Comparison of ENCODE assay signal across 2 cellular contexts in the genomic region with DNA sequence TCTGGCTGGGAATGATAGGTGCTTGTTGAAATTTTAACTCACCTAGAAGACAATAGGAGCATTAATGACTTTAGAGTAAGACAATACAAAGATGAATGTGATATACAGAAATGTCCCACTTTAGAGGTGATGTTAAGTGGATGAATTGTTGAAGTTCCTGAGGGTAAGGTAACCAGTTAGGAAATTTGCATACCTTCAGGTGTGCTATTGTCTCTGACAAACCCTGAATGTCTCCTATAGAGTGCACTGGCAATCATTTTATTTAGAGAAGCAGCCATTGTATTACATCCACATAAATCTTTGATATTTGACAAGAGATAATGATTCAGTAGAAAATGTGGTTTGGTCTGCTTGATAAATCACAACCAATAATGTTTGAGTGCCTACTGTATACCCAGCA.
TF ChIP-seq lines count a peak whose summit lies in the region.

No MANE protein-coding gene starts in this region.

TF ChIP-seq in H1, 55 proteins besides CTCF, POLR2A, EP300 and RAD21:
- no peak for TF ChIP-seq MAFK (IDR thresholded peaks at IDR 0.05; ENCODE audit: low read depth, low read length)
- no peak for TF ChIP-seq CREB1 (IDR thresholded peaks at IDR 0.05)
- no peak for TF ChIP-seq BRCA1 (IDR thresholded peaks at IDR 0.05; ENCODE audit: low read depth, low read length)
- no peak for TF ChIP-seq KDM4A (IDR thresholded peaks at IDR 0.05; ENCODE audit: low read depth, low read length, severe bottlenecking)
- no peak for TF ChIP-seq TEAD4 (IDR thresholded peaks at IDR 0.05; ENCODE audit: low read depth, low read length)
- TF ChIP-seq KDM5A (IDR thresholded peaks at IDR 0.05; ENCODE audit: low read length) = no peak
- no peak for TF ChIP-seq TCF12 (IDR thresholded peaks at IDR 0.05; ENCODE audit: low read depth, low read length)
- no peak for TF ChIP-seq BACH1 (IDR thresholded peaks at IDR 0.05; ENCODE audit: low read length)
- TF ChIP-seq, protein P1, sequence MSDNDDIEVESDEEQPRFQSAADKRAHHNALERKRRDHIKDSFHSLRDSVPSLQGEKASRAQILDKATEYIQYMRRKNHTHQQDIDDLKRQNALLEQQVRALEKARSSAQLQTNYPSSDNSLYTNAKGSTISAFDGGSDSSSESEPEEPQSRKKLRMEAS (IDR thresholded peaks at IDR 0.05) = no peak
- TF ChIP-seq YY1 (IDR thresholded peaks at IDR 0.05; ENCODE audit: low read depth, low read length) = no peak
- TF ChIP-seq SIX5 (IDR thresholded peaks at IDR 0.05; ENCODE audit: low read depth, low read length) = no peak
- no peak for TF ChIP-seq CHD2 (IDR thresholded peaks at IDR 0.05; ENCODE audit: low read length)
- TF ChIP-seq TAF1 (IDR thresholded peaks at IDR 0.05; ENCODE audit: low read depth, low read length) = no peak
- TF ChIP-seq SIRT6 (IDR thresholded peaks at IDR 0.05; ENCODE audit: low read length) = no peak
- TF ChIP-seq RXRA (IDR thresholded peaks at IDR 0.05; ENCODE audit: insufficient read depth, low read depth, low read length) = no peak
- no peak for TF ChIP-seq SUZ12 (IDR thresholded peaks at IDR 0.05; ENCODE audit: low read length)
- no peak for TF ChIP-seq SP1 (IDR thresholded peaks at IDR 0.05; ENCODE audit: low read depth, low read length)
- TF ChIP-seq GABPA (IDR thresholded peaks at IDR 0.05; ENCODE audit: borderline replicate concordance, insufficient read depth, low read length) = no peak
- no peak for TF ChIP-seq JUN (IDR thresholded peaks at IDR 0.05; ENCODE audit: low read depth, low read length)
- TF ChIP-seq, protein P2, sequence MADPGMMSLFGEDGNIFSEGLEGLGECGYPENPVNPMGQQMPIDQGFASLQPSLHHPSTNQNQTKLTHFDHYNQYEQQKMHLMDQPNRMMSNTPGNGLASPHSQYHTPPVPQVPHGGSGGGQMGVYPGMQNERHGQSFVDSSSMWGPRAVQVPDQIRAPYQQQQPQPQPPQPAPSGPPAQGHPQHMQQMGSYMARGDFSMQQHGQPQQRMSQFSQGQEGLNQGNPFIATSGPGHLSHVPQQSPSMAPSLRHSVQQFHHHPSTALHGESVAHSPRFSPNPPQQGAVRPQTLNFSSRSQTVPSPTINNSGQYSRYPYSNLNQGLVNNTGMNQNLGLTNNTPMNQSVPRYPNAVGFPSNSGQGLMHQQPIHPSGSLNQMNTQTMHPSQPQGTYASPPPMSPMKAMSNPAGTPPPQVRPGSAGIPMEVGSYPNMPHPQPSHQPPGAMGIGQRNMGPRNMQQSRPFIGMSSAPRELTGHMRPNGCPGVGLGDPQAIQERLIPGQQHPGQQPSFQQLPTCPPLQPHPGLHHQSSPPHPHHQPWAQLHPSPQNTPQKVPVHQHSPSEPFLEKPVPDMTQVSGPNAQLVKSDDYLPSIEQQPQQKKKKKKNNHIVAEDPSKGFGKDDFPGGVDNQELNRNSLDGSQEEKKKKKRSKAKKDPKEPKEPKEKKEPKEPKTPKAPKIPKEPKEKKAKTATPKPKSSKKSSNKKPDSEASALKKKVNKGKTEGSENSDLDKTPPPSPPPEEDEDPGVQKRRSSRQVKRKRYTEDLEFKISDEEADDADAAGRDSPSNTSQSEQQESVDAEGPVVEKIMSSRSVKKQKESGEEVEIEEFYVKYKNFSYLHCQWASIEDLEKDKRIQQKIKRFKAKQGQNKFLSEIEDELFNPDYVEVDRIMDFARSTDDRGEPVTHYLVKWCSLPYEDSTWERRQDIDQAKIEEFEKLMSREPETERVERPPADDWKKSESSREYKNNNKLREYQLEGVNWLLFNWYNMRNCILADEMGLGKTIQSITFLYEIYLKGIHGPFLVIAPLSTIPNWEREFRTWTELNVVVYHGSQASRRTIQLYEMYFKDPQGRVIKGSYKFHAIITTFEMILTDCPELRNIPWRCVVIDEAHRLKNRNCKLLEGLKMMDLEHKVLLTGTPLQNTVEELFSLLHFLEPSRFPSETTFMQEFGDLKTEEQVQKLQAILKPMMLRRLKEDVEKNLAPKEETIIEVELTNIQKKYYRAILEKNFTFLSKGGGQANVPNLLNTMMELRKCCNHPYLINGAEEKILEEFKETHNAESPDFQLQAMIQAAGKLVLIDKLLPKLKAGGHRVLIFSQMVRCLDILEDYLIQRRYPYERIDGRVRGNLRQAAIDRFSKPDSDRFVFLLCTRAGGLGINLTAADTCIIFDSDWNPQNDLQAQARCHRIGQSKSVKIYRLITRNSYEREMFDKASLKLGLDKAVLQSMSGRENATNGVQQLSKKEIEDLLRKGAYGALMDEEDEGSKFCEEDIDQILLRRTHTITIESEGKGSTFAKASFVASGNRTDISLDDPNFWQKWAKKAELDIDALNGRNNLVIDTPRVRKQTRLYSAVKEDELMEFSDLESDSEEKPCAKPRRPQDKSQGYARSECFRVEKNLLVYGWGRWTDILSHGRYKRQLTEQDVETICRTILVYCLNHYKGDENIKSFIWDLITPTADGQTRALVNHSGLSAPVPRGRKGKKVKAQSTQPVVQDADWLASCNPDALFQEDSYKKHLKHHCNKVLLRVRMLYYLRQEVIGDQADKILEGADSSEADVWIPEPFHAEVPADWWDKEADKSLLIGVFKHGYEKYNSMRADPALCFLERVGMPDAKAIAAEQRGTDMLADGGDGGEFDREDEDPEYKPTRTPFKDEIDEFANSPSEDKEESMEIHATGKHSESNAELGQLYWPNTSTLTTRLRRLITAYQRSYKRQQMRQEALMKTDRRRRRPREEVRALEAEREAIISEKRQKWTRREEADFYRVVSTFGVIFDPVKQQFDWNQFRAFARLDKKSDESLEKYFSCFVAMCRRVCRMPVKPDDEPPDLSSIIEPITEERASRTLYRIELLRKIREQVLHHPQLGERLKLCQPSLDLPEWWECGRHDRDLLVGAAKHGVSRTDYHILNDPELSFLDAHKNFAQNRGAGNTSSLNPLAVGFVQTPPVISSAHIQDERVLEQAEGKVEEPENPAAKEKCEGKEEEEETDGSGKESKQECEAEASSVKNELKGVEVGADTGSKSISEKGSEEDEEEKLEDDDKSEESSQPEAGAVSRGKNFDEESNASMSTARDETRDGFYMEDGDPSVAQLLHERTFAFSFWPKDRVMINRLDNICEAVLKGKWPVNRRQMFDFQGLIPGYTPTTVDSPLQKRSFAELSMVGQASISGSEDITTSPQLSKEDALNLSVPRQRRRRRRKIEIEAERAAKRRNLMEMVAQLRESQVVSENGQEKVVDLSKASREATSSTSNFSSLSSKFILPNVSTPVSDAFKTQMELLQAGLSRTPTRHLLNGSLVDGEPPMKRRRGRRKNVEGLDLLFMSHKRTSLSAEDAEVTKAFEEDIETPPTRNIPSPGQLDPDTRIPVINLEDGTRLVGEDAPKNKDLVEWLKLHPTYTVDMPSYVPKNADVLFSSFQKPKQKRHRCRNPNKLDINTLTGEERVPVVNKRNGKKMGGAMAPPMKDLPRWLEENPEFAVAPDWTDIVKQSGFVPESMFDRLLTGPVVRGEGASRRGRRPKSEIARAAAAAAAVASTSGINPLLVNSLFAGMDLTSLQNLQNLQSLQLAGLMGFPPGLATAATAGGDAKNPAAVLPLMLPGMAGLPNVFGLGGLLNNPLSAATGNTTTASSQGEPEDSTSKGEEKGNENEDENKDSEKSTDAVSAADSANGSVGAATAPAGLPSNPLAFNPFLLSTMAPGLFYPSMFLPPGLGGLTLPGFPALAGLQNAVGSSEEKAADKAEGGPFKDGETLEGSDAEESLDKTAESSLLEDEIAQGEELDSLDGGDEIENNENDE (IDR thresholded peaks at IDR 0.05; ENCODE audit: insufficient replicate concordance, low read length) = no peak

TF ChIP-seq in SK-N-SH, 30 proteins besides CTCF, POLR2A, EP300 and RAD21:
- no peak for TF ChIP-seq SIN3A (IDR thresholded peaks at IDR 0.05; ENCODE audit: borderline replicate concordance, low read depth, low read length)
- TF ChIP-seq JUND (IDR thresholded peaks at IDR 0.05) = no peak
- TF ChIP-seq YY1 (IDR thresholded peaks at IDR 0.05; ENCODE audit: low read depth) = no peak
- TF ChIP-seq, protein P3, sequence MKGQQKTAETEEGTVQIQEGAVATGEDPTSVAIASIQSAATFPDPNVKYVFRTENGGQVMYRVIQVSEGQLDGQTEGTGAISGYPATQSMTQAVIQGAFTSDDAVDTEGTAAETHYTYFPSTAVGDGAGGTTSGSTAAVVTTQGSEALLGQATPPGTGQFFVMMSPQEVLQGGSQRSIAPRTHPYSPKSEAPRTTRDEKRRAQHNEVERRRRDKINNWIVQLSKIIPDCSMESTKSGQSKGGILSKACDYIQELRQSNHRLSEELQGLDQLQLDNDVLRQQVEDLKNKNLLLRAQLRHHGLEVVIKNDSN (IDR thresholded peaks at IDR 0.05; ENCODE audit: borderline replicate concordance, low read depth) = no peak
- TF ChIP-seq, protein P4, sequence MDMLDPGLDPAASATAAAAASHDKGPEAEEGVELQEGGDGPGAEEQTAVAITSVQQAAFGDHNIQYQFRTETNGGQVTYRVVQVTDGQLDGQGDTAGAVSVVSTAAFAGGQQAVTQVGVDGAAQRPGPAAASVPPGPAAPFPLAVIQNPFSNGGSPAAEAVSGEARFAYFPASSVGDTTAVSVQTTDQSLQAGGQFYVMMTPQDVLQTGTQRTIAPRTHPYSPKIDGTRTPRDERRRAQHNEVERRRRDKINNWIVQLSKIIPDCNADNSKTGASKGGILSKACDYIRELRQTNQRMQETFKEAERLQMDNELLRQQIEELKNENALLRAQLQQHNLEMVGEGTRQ (IDR thresholded peaks at IDR 0.05; ENCODE audit: borderline replicate concordance, low read depth, low read length) = no peak
- TF ChIP-seq, protein P5, sequence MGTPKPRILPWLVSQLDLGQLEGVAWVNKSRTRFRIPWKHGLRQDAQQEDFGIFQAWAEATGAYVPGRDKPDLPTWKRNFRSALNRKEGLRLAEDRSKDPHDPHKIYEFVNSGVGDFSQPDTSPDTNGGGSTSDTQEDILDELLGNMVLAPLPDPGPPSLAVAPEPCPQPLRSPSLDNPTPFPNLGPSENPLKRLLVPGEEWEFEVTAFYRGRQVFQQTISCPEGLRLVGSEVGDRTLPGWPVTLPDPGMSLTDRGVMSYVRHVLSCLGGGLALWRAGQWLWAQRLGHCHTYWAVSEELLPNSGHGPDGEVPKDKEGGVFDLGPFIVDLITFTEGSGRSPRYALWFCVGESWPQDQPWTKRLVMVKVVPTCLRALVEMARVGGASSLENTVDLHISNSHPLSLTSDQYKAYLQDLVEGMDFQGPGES (IDR thresholded peaks at IDR 0.05; ENCODE audit: low read depth, low read length) = no peak
- no peak for TF ChIP-seq RCOR1 (IDR thresholded peaks at IDR 0.05; ENCODE audit: low read length)
- TF ChIP-seq SMC3 (IDR thresholded peaks at IDR 0.05; ENCODE audit: low read depth, low read length) = no peak
- no peak for TF ChIP-seq RFX5 (IDR thresholded peaks at IDR 0.05; ENCODE audit: low read length)
- no peak for TF ChIP-seq ELF1 (IDR thresholded peaks at IDR 0.05)
- no peak for TF ChIP-seq TAF1 (IDR thresholded peaks at IDR 0.05; ENCODE audit: borderline replicate concordance, low read depth, low read length)
- no peak for TF ChIP-seq MXI1 (IDR thresholded peaks at IDR 0.05; ENCODE audit: low read depth, low read length)
- TF ChIP-seq CHD2 (IDR thresholded peaks at IDR 0.05; ENCODE audit: low read length, partially characterized antibody) = no peak
- no peak for TF ChIP-seq RXRA (IDR thresholded peaks at IDR 0.05; ENCODE audit: borderline replicate concordance, low read depth)
